8 cellular contexts compared by ENCODE assay signal in the genomic region with DNA sequence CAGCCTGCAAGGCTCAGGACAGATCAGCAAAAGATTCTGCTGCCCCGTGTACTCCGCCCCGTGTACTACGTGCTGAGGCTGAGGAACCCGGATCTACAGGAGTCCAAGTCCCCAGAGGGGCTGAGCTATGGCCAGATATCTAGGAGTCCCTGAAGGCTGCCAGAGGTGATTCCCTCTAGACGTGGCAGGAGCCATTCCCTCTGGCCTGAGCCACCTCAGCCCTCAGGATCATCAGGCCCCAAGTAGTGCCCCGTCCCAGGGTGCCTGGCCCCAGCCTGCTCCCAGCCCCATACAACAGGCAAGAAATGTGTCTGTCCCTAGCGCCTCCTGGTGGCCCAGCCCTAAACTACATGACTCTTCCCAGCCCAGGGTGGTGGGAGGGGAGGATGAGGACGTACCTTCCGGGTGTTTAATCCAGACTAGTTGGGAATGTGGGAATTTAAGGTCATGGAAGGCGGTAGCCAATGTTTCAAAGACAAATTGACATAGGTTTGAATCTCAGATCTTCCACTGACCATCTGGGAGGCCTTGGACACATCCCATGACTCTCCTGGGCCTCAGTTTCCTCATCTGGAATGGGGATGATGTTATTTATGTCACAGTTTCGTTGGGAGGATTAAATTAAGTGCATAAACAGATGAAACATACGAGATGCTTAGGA. TPM values are rescaled to one million over a fixed set of nuclear protein-coding genes. Genes with fewer than 3 reads are reported as not detected.
DNase-seq lines count a peak whose midpoint lies in the region; ATAC-seq and TF ChIP-seq lines count a peak whose summit lies in the region.

No MANE protein-coding gene starts in this region.

- H3K9me3 Mint-ChIP-seq in T-helper 2 cell treated with Interferon-gamma antibody and Interleukin-4, amounts not matched to agents 5 μg/mL and 100 μg/mL, for 36 hours = no peaks in the 10 kb centered on the region

- peak overlapping the region; percentile 38 to 50 (median 44) for H3K9ac ChIP-seq in skeletal muscle tissue (ENCODE audit: low read depth in 1 of 3, low read length in 3 of 3)

- peaks cover 3% of the 10 kb centered on the region for H3K4me1 Mint-ChIP-seq in T-helper 2 cell treated with Interferon-gamma antibody and Interleukin-4, amounts not matched to agents 5 μg/mL and 100 μg/mL, for 36 hours (ENCODE audit: low read depth)

- no peaks in the 10 kb centered on the region for H3K9me3 ChIP-seq in skeletal muscle tissue (ENCODE audit: control insufficient read depth in 3 of 3, low read length in 3 of 3)

- no peaks in the 10 kb centered on the region for H3K27me3 ChIP-seq in skeletal muscle tissue (ENCODE audit: control insufficient read depth in 3 of 3, insufficient read depth in 3 of 3, low read length in 3 of 3)

- TF ChIP-seq CTCF in AG09319 (IDR thresholded peaks at IDR 0.05; ENCODE audit: low read depth, low read length) = peak; percentile 87

- ATAC-seq in GM19351 (IDR thresholded peaks at IDR 0.05; ENCODE audit: unreplicated experiment) (peak; percentile 59), GM19397 (IDR thresholded peaks at IDR 0.05; ENCODE audit: unreplicated experiment) (no peak)

- peaks cover 14 to 31% (median 24%) of the 10 kb centered on the region in 3 donors for H3K4me1 ChIP-seq in skeletal muscle tissue (ENCODE audit: control insufficient read depth in 3 of 3, insufficient read depth in 3 of 3, low read length in 3 of 3)

- H3K27ac Mint-ChIP-seq in T-helper 2 cell treated with Interferon-gamma antibody and Interleukin-4, amounts not matched to agents 5 μg/mL and 100 μg/mL, for 36 hours = no peak overlapping the region

- H3K4me3 ChIP-seq in skeletal muscle tissue (ENCODE audit: low read length in 3 of 3) = no peak overlapping the region

- peak; percentile 39 for DNase-seq in AG09319 (ENCODE audit: extremely low read depth, low read depth)
- DNase-seq in NCI-H1092 (lab: John Stamatoyannopoulos, UW) = peak; percentile 44
- DNase-seq in T-helper 2 cell treated with Interferon-gamma antibody and Interleukin-4, amounts not matched to agents 5 μg/mL and 100 μg/mL, for 36 hours (ENCODE audit: low spot score) = peak; percentile 72
- peak in 55 of 58 donors; percentile 9 to 80 (median 47) for DNase-seq in anterior cingulate cortex (lab: John Stamatoyannopoulos, UW)
- peak; percentile 90 for DNase-seq in hepatic stellate cell (ENCODE audit: low spot score)

- H3K27me3 Mint-ChIP-seq in T-helper 2 cell treated with Interferon-gamma antibody and Interleukin-4, amounts not matched to agents 5 μg/mL and 100 μg/mL, for 36 hours (ENCODE audit: low read depth) = no peaks in the 10 kb centered on the region

- H3K27ac ChIP-seq in skeletal muscle tissue (ENCODE audit: low read depth, low read length) = no peak overlapping the region

- no peak overlapping the region for H3K4me3 Mint-ChIP-seq in T-helper 2 cell treated with Interferon-gamma antibody and Interleukin-4, amounts not matched to agents 5 μg/mL and 100 μg/mL, for 36 hours

- no peaks in the 10 kb centered on the region for H3K36me3 ChIP-seq in skeletal muscle tissue (ENCODE audit: control insufficient read depth in 3 of 3, insufficient read depth in 3 of 3, low read length in 3 of 3)

- H3K36me3 Mint-ChIP-seq in T-helper 2 cell treated with Interferon-gamma antibody and Interleukin-4, amounts not matched to agents 5 μg/mL and 100 μg/mL, for 36 hours (ENCODE audit: low read depth) = no peaks in the 10 kb centered on the region

RNA-seq across cellular contexts. Expression of gene PTPN1, which starts 49.4 kb away (rescaled TPM):
- total RNA-seq in skeletal muscle tissue = 8.4 TPM

Comparison
In these comparisons a context has a peak if more than half of its experiments do, and no peak if none do; other contexts are left out.
1. DNase-seq: peak in every context shown above with its lines; median percentile 90 in hepatic stellate cell; 72 in T-helper 2 cell treated with Interferon-gamma antibody and Interleukin-4, amounts not matched to agents 5 μg/mL and 100 μg/mL, for 36 hours; 47 in anterior cingulate cortex; 44 in NCI-H1092; 39 in AG09319.